2 cellular contexts compared by ENCODE assay signal in the genomic region with DNA sequence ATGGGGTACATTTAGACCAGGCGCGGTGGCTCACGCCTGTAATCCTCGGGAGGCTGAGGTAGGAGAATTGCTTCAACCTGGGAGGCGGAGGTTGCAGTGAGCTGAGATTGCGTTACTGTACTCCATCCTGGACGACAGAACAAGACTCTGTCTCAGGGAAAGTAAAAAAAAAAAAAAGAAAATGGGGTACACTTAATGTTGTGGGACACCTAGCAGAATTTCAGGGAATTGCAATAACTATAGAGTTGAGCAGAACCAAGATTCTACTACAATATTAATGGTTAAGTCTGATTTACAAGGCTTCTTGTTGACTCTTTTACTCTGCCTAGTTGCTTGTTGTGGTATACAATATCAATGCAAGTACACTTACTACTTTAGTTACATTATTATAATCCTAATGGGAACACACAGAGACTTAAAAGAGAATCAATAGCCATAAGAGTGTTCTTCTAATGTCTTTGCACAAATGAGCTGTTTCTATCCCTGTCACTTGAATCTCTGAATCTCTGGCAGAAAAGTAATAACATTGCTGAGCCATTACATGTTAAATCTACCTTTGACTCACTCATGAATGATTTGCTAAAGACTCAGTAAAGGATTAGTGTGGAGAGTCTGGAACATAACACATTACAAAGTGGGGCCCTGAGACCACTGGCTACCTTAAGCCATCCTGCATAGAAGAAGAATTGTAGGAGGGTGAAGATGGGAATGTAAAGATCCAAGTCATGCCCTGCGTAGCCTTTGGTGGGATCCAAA.
TF ChIP-seq lines count a peak whose summit lies in the region.

No MANE protein-coding gene starts in this region.

TF ChIP-seq in HCT116, 20 proteins besides CTCF, POLR2A, EP300 and RAD21:
- TF ChIP-seq ELF1 (IDR thresholded peaks at IDR 0.05; ENCODE audit: borderline replicate concordance, low read depth): no peak
- no peak for TF ChIP-seq ZBTB33 (IDR thresholded peaks at IDR 0.05; ENCODE audit: extremely low read depth, insufficient replicate concordance, low read length)
- TF ChIP-seq CEBPB (IDR thresholded peaks at IDR 0.05; ENCODE audit: low read depth): no peak
- TF ChIP-seq TCF7L2 (IDR thresholded peaks at IDR 0.05; ENCODE audit: borderline replicate concordance, extremely low read depth, insufficient read depth, insufficient read length): no peak
- TF ChIP-seq ZNF274 (IDR thresholded peaks at IDR 0.05; ENCODE audit: low read depth, low read length): no peak

TF ChIP-seq in WTC11, 78 proteins besides CTCF, POLR2A, EP300 and RAD21:
- TF ChIP-seq ELF4 (CRISPR knock-in tag; IDR thresholded peaks at IDR 0.05; ENCODE audit: low read depth): no peak
- no peak for TF ChIP-seq ERG (CRISPR knock-in tag; IDR thresholded peaks at IDR 0.05)
